1 cellular context compared by ENCODE assay signal in the genomic region with DNA sequence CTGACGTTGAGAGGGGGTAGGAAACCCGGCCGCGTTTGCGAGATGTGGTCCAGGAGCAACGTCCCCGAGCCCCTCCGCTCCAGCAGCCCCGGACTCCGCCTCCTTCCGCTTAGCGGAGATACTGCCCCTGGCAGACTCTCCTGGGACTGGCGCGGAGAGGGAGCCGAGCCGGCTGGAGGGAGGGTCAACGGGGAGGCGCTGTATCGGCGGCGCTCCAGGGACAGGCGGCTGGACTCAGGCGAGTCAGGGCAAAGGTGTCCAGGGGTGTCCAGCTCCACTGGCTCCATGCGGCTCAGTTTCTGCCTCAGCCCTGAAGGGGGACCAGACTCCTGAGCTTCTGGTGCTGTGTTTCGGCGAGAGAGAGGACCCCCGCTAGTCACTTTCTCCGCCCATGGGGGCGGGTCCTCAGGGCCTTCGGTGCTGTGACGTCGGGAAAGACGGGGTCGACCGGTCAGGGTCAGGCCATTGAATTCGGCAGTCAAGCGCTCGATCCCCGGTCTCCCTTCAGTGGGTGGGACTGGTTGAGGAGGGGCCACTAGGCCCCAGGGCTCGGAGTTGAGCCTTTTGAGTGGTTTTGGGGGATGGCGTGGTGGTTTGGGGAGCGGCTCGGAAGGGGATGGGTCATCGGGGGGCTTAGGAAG.
A peak's percentile ranks its signal among the peaks of the same experiment; 100 is the strongest.
TF ChIP-seq lines count a peak whose summit lies in the region.

No MANE protein-coding gene starts in this region.

TF ChIP-seq in HepG2, 621 proteins besides CTCF, POLR2A, EP300 and RAD21 (continued from another document and continues in another):
- TF ChIP-seq, protein P1, sequence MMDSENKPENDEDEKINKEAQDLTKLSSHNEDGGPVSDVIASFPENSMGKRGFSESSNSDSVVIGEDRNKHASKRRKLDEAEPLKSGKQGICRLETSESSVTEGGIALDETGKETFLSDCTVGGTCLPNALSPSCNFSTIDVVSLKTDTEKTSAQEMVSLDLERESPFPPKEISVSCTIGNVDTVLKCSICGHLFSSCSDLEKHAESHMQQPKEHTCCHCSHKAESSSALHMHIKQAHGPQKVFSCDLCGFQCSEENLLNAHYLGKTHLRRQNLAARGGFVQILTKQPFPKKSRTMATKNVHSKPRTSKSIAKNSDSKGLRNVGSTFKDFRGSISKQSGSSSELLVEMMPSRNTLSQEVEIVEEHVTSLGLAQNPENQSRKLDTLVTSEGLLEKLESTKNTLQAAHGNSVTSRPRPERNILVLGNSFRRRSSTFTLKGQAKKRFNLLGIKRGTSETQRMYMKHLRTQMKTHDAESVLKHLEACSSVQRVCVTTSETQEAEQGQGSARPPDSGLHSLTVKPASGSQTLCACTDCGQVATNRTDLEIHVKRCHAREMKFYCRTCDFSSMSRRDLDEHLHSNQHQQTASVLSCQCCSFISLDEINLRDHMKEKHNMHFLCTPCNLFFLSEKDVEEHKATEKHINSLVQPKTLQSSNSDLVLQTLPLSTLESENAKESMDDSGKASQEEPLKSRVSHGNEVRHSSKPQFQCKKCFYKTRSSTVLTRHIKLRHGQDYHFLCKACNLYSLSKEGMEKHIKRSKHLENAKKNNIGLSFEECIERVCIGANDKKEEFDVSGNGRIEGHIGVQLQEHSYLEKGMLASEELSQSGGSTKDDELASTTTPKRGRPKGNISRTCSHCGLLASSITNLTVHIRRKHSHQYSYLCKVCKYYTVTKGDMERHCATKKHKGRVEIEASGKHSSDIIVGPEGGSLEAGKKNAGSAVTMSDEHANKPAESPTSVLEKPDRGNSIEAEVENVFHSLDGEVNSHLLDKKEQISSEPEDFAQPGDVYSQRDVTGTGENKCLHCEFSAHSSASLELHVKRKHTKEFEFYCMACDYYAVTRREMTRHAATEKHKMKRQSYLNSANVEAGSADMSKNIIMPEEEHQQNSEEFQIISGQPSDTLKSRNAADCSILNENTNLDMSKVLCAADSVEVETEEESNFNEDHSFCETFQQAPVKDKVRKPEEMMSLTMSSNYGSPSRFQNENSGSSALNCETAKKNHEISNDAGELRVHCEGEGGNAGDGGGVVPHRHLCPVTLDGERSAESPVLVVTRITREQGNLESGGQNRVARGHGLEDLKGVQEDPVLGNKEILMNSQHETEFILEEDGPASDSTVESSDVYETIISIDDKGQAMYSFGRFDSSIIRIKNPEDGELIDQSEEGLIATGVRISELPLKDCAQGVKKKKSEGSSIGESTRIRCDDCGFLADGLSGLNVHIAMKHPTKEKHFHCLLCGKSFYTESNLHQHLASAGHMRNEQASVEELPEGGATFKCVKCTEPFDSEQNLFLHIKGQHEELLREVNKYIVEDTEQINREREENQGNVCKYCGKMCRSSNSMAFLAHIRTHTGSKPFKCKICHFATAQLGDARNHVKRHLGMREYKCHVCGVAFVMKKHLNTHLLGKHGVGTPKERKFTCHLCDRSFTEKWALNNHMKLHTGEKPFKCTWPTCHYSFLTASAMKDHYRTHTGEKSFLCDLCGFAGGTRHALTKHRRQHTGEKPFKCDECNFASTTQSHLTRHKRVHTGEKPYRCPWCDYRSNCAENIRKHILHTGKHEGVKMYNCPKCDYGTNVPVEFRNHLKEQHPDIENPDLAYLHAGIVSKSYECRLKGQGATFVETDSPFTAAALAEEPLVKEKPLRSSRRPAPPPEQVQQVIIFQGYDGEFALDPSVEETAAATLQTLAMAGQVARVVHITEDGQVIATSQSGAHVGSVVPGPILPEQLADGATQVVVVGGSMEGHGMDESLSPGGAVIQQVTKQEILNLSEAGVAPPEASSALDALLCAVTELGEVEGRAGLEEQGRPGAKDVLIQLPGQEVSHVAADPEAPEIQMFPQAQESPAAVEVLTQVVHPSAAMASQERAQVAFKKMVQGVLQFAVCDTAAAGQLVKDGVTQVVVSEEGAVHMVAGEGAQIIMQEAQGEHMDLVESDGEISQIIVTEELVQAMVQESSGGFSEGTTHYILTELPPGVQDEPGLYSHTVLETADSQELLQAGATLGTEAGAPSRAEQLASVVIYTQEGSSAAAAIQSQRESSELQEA (CRISPR knock-in tag; IDR thresholded peaks at IDR 0.05; ENCODE audit: not compliant biosample characterization), result no peak
- TF ChIP-seq, protein P2, sequence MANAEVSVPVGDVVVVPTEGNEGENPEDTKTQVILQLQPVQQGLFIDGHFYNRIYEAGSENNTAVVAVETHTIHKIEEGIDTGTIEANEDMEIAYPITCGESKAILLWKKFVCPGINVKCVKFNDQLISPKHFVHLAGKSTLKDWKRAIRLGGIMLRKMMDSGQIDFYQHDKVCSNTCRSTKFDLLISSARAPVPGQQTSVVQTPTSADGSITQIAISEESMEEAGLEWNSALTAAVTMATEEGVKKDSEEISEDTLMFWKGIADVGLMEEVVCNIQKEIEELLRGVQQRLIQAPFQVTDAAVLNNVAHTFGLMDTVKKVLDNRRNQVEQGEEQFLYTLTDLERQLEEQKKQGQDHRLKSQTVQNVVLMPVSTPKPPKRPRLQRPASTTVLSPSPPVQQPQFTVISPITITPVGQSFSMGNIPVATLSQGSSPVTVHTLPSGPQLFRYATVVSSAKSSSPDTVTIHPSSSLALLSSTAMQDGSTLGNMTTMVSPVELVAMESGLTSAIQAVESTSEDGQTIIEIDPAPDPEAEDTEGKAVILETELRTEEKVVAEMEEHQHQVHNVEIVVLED (CRISPR knock-in tag; IDR thresholded peaks at IDR 0.05; ENCODE audit: borderline replicate concordance), result no peak
- TF ChIP-seq U2AF1 (optimal IDR thresholded peaks at IDR 0.05; ENCODE audit: low read depth, low read length), result no peak
- TF ChIP-seq SMARCE1 (IDR thresholded peaks at IDR 0.05; ENCODE audit: borderline replicate concordance), result no peak
- TF ChIP-seq THYN1 (CRISPR knock-in tag; IDR thresholded peaks at IDR 0.05; ENCODE audit: borderline replicate concordance, low read depth), result no peak
- TF ChIP-seq, protein P3, sequence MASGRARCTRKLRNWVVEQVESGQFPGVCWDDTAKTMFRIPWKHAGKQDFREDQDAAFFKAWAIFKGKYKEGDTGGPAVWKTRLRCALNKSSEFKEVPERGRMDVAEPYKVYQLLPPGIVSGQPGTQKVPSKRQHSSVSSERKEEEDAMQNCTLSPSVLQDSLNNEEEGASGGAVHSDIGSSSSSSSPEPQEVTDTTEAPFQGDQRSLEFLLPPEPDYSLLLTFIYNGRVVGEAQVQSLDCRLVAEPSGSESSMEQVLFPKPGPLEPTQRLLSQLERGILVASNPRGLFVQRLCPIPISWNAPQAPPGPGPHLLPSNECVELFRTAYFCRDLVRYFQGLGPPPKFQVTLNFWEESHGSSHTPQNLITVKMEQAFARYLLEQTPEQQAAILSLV (CRISPR knock-in tag; IDR thresholded peaks at IDR 0.05; ENCODE audit: borderline replicate concordance), result 0 out of 2 replicates have a peak, but pooled peaks have one; percentile 35
- TF ChIP-seq ELF1 (CRISPR knock-in tag; IDR thresholded peaks at IDR 0.05), result peak; percentile 29; the same call in 1 of the 2 replicates
- TF ChIP-seq ZNF292 (CRISPR knock-in tag; IDR thresholded peaks at IDR 0.05; ENCODE audit: borderline replicate concordance, low read depth), result peak; percentile 62; the same call in 1 of the 2 replicates
- TF ChIP-seq HES4 (CRISPR knock-in tag; IDR thresholded peaks at IDR 0.05; ENCODE audit: borderline replicate concordance), result no peak
- TF ChIP-seq, protein P4, sequence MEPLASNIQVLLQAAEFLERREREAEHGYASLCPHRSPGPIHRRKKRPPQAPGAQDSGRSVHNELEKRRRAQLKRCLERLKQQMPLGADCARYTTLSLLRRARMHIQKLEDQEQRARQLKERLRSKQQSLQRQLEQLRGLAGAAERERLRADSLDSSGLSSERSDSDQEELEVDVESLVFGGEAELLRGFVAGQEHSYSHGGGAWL (CRISPR knock-in tag; IDR thresholded peaks at IDR 0.05), result no peak
- TF ChIP-seq HNRNPUL1 (IDR thresholded peaks at IDR 0.05; ENCODE audit: low read depth, low read length), result no peak
- TF ChIP-seq, protein P5, sequence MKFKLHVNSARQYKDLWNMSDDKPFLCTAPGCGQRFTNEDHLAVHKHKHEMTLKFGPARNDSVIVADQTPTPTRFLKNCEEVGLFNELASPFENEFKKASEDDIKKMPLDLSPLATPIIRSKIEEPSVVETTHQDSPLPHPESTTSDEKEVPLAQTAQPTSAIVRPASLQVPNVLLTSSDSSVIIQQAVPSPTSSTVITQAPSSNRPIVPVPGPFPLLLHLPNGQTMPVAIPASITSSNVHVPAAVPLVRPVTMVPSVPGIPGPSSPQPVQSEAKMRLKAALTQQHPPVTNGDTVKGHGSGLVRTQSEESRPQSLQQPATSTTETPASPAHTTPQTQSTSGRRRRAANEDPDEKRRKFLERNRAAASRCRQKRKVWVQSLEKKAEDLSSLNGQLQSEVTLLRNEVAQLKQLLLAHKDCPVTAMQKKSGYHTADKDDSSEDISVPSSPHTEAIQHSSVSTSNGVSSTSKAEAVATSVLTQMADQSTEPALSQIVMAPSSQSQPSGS (CRISPR knock-in tag; IDR thresholded peaks at IDR 0.05), result no peak
- TF ChIP-seq NFYB (CRISPR knock-in tag; IDR thresholded peaks at IDR 0.05), result no peak
- TF ChIP-seq KLF13 (CRISPR knock-in tag; IDR thresholded peaks at IDR 0.05), result no peak
- no peak for TF ChIP-seq ATF7-NPFF (CRISPR knock-in tag; IDR thresholded peaks at IDR 0.05; ENCODE audit: low read depth)
- TF ChIP-seq ZNF451 (CRISPR knock-in tag; IDR thresholded peaks at IDR 0.05), result peak; percentile 25; the same call in 1 of the 2 replicates
- TF ChIP-seq, protein P6, sequence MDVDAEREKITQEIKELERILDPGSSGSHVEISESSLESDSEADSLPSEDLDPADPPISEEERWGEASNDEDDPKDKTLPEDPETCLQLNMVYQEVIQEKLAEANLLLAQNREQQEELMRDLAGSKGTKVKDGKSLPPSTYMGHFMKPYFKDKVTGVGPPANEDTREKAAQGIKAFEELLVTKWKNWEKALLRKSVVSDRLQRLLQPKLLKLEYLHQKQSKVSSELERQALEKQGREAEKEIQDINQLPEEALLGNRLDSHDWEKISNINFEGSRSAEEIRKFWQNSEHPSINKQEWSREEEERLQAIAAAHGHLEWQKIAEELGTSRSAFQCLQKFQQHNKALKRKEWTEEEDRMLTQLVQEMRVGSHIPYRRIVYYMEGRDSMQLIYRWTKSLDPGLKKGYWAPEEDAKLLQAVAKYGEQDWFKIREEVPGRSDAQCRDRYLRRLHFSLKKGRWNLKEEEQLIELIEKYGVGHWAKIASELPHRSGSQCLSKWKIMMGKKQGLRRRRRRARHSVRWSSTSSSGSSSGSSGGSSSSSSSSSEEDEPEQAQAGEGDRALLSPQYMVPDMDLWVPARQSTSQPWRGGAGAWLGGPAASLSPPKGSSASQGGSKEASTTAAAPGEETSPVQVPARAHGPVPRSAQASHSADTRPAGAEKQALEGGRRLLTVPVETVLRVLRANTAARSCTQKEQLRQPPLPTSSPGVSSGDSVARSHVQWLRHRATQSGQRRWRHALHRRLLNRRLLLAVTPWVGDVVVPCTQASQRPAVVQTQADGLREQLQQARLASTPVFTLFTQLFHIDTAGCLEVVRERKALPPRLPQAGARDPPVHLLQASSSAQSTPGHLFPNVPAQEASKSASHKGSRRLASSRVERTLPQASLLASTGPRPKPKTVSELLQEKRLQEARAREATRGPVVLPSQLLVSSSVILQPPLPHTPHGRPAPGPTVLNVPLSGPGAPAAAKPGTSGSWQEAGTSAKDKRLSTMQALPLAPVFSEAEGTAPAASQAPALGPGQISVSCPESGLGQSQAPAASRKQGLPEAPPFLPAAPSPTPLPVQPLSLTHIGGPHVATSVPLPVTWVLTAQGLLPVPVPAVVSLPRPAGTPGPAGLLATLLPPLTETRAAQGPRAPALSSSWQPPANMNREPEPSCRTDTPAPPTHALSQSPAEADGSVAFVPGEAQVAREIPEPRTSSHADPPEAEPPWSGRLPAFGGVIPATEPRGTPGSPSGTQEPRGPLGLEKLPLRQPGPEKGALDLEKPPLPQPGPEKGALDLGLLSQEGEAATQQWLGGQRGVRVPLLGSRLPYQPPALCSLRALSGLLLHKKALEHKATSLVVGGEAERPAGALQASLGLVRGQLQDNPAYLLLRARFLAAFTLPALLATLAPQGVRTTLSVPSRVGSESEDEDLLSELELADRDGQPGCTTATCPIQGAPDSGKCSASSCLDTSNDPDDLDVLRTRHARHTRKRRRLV (CRISPR knock-in tag; IDR thresholded peaks at IDR 0.05), result no peak
- TF ChIP-seq ZSCAN21 (CRISPR knock-in tag; IDR thresholded peaks at IDR 0.05; ENCODE audit: borderline replicate concordance), result no peak; the same call in 1 of the 2 replicates
- no peak for TF ChIP-seq KAT7 (CRISPR knock-in tag; IDR thresholded peaks at IDR 0.05; ENCODE audit: borderline replicate concordance)
- peak; percentile 65 for TF ChIP-seq PHF20 (CRISPR knock-in tag; IDR thresholded peaks at IDR 0.05)
- no peak for TF ChIP-seq MBD4 (IDR thresholded peaks at IDR 0.05; ENCODE audit: borderline replicate concordance, low read length)
- TF ChIP-seq, protein P7, sequence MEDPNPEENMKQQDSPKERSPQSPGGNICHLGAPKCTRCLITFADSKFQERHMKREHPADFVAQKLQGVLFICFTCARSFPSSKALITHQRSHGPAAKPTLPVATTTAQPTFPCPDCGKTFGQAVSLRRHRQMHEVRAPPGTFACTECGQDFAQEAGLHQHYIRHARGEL (CRISPR knock-in tag; IDR thresholded peaks at IDR 0.05), result no peak
- TF ChIP-seq ZNF614 (CRISPR knock-in tag; IDR thresholded peaks at IDR 0.05; ENCODE audit: borderline replicate concordance), result no peak
- TF ChIP-seq SCMH1 (CRISPR knock-in tag; IDR thresholded peaks at IDR 0.05; ENCODE audit: borderline replicate concordance), result no peak
- TF ChIP-seq KAT8 (CRISPR knock-in tag; IDR thresholded peaks at IDR 0.05), result peak; percentile 61
- no peak for TF ChIP-seq ZNF615 (CRISPR knock-in tag; IDR thresholded peaks at IDR 0.05; ENCODE audit: borderline replicate concordance)
- TF ChIP-seq SP4 (CRISPR knock-in tag; IDR thresholded peaks at IDR 0.05), result peak; percentile 54; the same call in 1 of the 2 replicates
- TF ChIP-seq, protein P8, sequence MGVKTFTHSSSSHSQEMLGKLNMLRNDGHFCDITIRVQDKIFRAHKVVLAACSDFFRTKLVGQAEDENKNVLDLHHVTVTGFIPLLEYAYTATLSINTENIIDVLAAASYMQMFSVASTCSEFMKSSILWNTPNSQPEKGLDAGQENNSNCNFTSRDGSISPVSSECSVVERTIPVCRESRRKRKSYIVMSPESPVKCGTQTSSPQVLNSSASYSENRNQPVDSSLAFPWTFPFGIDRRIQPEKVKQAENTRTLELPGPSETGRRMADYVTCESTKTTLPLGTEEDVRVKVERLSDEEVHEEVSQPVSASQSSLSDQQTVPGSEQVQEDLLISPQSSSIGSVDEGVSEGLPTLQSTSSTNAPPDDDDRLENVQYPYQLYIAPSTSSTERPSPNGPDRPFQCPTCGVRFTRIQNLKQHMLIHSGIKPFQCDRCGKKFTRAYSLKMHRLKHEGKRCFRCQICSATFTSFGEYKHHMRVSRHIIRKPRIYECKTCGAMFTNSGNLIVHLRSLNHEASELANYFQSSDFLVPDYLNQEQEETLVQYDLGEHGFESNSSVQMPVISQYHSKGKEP (CRISPR knock-in tag; IDR thresholded peaks at IDR 0.05), result no peak
- no peak for TF ChIP-seq ZNF382 (CRISPR knock-in tag; IDR thresholded peaks at IDR 0.05; ENCODE audit: borderline replicate concordance)
- TF ChIP-seq ZNF460 (CRISPR knock-in tag; IDR thresholded peaks at IDR 0.05; ENCODE audit: borderline replicate concordance), result no peak
- TF ChIP-seq ERF (CRISPR knock-in tag; IDR thresholded peaks at IDR 0.05), result no peak
- TF ChIP-seq, protein P9, sequence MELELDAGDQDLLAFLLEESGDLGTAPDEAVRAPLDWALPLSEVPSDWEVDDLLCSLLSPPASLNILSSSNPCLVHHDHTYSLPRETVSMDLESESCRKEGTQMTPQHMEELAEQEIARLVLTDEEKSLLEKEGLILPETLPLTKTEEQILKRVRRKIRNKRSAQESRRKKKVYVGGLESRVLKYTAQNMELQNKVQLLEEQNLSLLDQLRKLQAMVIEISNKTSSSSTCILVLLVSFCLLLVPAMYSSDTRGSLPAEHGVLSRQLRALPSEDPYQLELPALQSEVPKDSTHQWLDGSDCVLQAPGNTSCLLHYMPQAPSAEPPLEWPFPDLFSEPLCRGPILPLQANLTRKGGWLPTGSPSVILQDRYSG (CRISPR knock-in tag; IDR thresholded peaks at IDR 0.05), result no peak
